Comparison of ENCODE assay signal across 23 cellular contexts in genomic region chr7:83941300-83941699, GRCh38.
DNase-seq lines count a peak whose midpoint lies in the region; ATAC-seq, FAIRE-seq and TF ChIP-seq lines count a peak whose summit lies in the region.
"Had no signal": no experiment of that assay in that cellular context is flagged by ENCODE, and none has a peak within 500 bp of the region (broad histone marks: within the 10 kb centered on the region; RNA-seq: fewer than 3 reads in every experiment).

No MANE protein-coding gene starts in this region.

- no peaks in the 10 kb centered on the region for H3K27me3 ChIP-seq in dorsolateral prefrontal cortex
- no peaks in the 10 kb centered on the region for H3K27me3 ChIP-seq in mesendoderm (ENCODE audit: insufficient read depth, low read length, poor library complexity)
- no peaks in the 10 kb centered on the region for H3K27me3 ChIP-seq in heart left ventricle
- H3K27me3 ChIP-seq: BE2C had no signal

- H3K4me1 ChIP-seq in mesendoderm (ENCODE audit: control insufficient read depth, low read depth, low read length) (no peaks in the 10 kb centered on the region), heart left ventricle (peaks cover 0 to 2% (median 0%) of the 10 kb centered on the region in 12 donors)
- H3K4me1 ChIP-seq: BE2C had no signal

- H3K23ac ChIP-seq in mesendoderm (ENCODE audit: low read length), result no peak overlapping the region

- no peak overlapping the region for H2BK120ac ChIP-seq in mesendoderm (ENCODE audit: low read depth, low read length)

- H3K4me3 ChIP-seq in dorsolateral prefrontal cortex, result no peak overlapping the region
- H3K4me3 ChIP-seq in mesendoderm (ENCODE audit: low read length), result no peak overlapping the region
- H3K4me3 ChIP-seq in heart left ventricle, result no peak overlapping the region

- H3K27ac ChIP-seq in dorsolateral prefrontal cortex (peak overlapping the region in 50 of 59 donors; percentile 1 to 91 (median 58)), mesendoderm (ENCODE audit: low read depth, low read length) (no peak overlapping the region), RWPE1 (no peak overlapping the region), heart left ventricle (no peak overlapping the region)

- no peak overlapping the region for H4K8ac ChIP-seq in mesendoderm (ENCODE audit: low read depth, low read length)

- peak; percentile 27 for FAIRE-seq in H54 (lab: Jason Lieb, UNC)
- FAIRE-seq: A204.1, GM19239, H1, RCC 7860 had no signal

- WGBS in mesendoderm (ENCODE audit: extremely low coverage, insufficient coverage, low lambda C conversion rate), result no CpG with 5 or more reads among the region's 4 CpGs
- 80 to 87% (median 83%) methylated on average over 4 of the region's 4 CpGs for WGBS in heart left ventricle, 4 donors

- H4K5ac ChIP-seq in mesendoderm (ENCODE audit: low read length), result no peak overlapping the region

- H2BK15ac ChIP-seq in mesendoderm (replicated peaks; ENCODE audit: low read depth), result peak overlapping the region; percentile 45

- H2BK5ac ChIP-seq in mesendoderm (ENCODE audit: low read length), result no peak overlapping the region

- no peaks in the 10 kb centered on the region for H3K79me1 ChIP-seq in mesendoderm (ENCODE audit: low read length)

- no peak overlapping the region for H2AK5ac ChIP-seq in mesendoderm (ENCODE audit: low read length)

- POLR2A ChIA-PET in RWPE1 (lab: Yijun Ruan, JAX; ENCODE audit: low non-redundant PET), result no interaction called here

- intact Hi-C loops in dorsolateral prefrontal cortex (cut with DNase I) (no loop called here), heart left ventricle (cut with DNase I) (loop anchor here in 1 of 10 donors (10.0 kb wide), 1 partner anchor 1384 kb away; no protein-coding TSS in a partner anchor)

- TF ChIP-seq CTCF in dorsolateral prefrontal cortex (IDR thresholded peaks at IDR 0.05 in 54 of 56, conservative IDR thresholded peaks at IDR 0.05 in 2 of 56; ENCODE audit: low read depth in 1 of 56, partially characterized antibody in 56 of 56) (peak in 3 of 56 donors; percentile 18 to 22 (median 20)), RWPE1 (conservative IDR thresholded peaks at IDR 0.05; ENCODE audit: low read depth) (no peak), heart left ventricle (IDR thresholded peaks at IDR 0.05) (no peak)

- H3K18ac ChIP-seq in mesendoderm (ENCODE audit: low read length), result no peak overlapping the region

- CTCF ChIA-PET in RWPE1 (lab: Yijun Ruan, JAX), result no interaction called here

- no peak overlapping the region for H3K4ac ChIP-seq in mesendoderm (ENCODE audit: low read depth, low read length)

- H3K9me3 ChIP-seq in heart left ventricle, result no peaks in the 10 kb centered on the region
- H3K9me3 ChIP-seq: BE2C had no signal

- ATAC-seq in heart left ventricle, result no peak

- DNase-seq in H54 (ENCODE audit: insufficient read length, low spot score) (no peak), dorsolateral prefrontal cortex (no peak), mesendoderm (peak; percentile 15), retina (peak; percentile 25), cerebellum (ENCODE audit: low spot score) (no peak), RWPE1 (ENCODE audit: low spot score) (no peak), heart left ventricle (no peak), epidermal melanocyte (ENCODE audit: insufficient read length, low spot score) (no peak)
- DNase-seq: BE2C, EL, GF-D8, IMR-90, MV-4-11, NCI-H1105 treated with DMSO at 0.1 percent for 48 hours, NCI-H2029 treated with DMSO at 0.1 percent for 48 hours, NCI-H2171, NCI-H446, NCI-H526, SHP77 had no signal

- H3K79me2 ChIP-seq in mesendoderm (ENCODE audit: control insufficient read depth, insufficient read depth, low read length), result no peaks in the 10 kb centered on the region

- no peak overlapping the region for H3K4me2 ChIP-seq in mesendoderm (ENCODE audit: low read length)

- no peak overlapping the region for H3K9ac ChIP-seq in mesendoderm (ENCODE audit: low read length)

- H3K36me3 ChIP-seq in mesendoderm (ENCODE audit: control insufficient read depth, insufficient read depth, low read length) (no peaks in the 10 kb centered on the region), heart left ventricle (no peaks in the 10 kb centered on the region)
- H3K36me3 ChIP-seq: BE2C had no signal

- TF ChIP-seq POLR2A in H54 (IDR thresholded peaks at IDR 0.05; ENCODE audit: low read depth, low read length) (no peak), heart left ventricle (IDR thresholded peaks at IDR 0.05) (no peak)

- no peak overlapping the region for H3K56ac ChIP-seq in mesendoderm (ENCODE audit: low read length)

Comparison
In these comparisons a context has a peak if more than half of its experiments do, and no peak if none do; other contexts are left out.
1. DNase-seq: peak in mesendoderm (single experiment) and retina (single experiment); none in H54 (single experiment), dorsolateral prefrontal cortex (0 of 10), cerebellum (single experiment), RWPE1 (single experiment), heart left ventricle (0 of 5) and epidermal melanocyte (single experiment).
2. H3K27ac ChIP-seq: peak in dorsolateral prefrontal cortex (50 of 59); none in mesendoderm (single experiment), RWPE1 (single experiment) and heart left ventricle (0 of 12).